ENCODE assay signal across 8 cellular contexts in the genomic region with DNA sequence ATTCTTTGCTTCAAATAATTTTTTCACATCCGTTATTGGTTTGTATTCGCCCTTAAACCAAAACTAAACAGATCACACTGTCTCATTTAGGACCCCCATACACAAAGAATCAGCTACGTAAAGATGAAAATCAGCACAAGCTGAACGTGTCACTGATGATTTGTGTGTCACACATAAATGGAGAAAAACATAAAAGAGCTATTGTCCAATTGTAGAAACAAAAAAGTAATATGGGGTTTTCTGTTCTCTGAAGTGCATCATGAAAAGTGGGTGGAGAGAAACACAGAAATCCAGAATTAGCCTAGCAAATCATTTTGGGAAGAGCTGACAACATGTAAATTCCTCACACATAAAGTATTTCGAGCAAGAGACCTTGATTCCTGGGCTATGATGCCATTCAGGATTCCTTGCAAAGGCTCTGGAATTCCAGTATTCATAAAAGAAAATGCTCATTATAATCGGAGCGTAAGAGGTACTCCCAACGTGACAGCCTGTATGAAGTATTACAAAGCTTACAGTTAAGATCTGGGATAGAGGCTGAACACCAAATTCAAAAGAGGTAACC. TPM values are rescaled to one million over a fixed set of nuclear protein-coding genes. Genes with fewer than 3 reads are reported as not detected.
DNase-seq lines count a peak whose midpoint lies in the region; ATAC-seq lines count a peak whose summit lies in the region.

No MANE protein-coding gene starts in this region.

- H3K4me3 Mint-ChIP-seq in T-helper 2 cell treated with Interferon-gamma antibody and Interleukin-4, amounts not matched to agents 5 μg/mL and 100 μg/mL, for 36 hours = peak overlapping the region; percentile 99
- H3K4me3 Mint-ChIP-seq in immature natural killer cell = peak overlapping the region; percentile 92 to 96 (median 95)

- H3K4me1 ChIP-seq in adipocyte (ENCODE audit: control insufficient read depth, insufficient read depth, low read length) = peaks cover 69% of the 10 kb centered on the region

- peak overlapping the region; percentile 78 for H3K27ac ChIP-seq in temporal lobe (ENCODE audit: low read depth, low read length)

- peaks cover 38% of the 10 kb centered on the region for H3K36me3 Mint-ChIP-seq in T-helper 2 cell treated with Interferon-gamma antibody and Interleukin-4, amounts not matched to agents 5 μg/mL and 100 μg/mL, for 36 hours (ENCODE audit: low read depth)
- no peaks in the 10 kb centered on the region for H3K36me3 Mint-ChIP-seq in immature natural killer cell

- H3K27me3 Mint-ChIP-seq in T-helper 2 cell treated with Interferon-gamma antibody and Interleukin-4, amounts not matched to agents 5 μg/mL and 100 μg/mL, for 36 hours (ENCODE audit: low read depth) = no peaks in the 10 kb centered on the region
- peaks cover 7 to 21% (median 15%) of the 10 kb centered on the region in 3 donors for H3K27me3 Mint-ChIP-seq in immature natural killer cell (ENCODE audit: low read depth in 3 of 3)

- peaks cover 38% of the 10 kb centered on the region for H3K36me3 ChIP-seq in adipocyte (ENCODE audit: control insufficient read depth, insufficient read depth, low read length, severe bottlenecking)

- H3K4me3 ChIP-seq in adipocyte (ENCODE audit: low read length) = peak overlapping the region; percentile 97

- H3K4me1 Mint-ChIP-seq in T-helper 2 cell treated with Interferon-gamma antibody and Interleukin-4, amounts not matched to agents 5 μg/mL and 100 μg/mL, for 36 hours (ENCODE audit: low read depth) = peaks cover 61% of the 10 kb centered on the region
- H3K4me1 Mint-ChIP-seq in immature natural killer cell = peaks cover 47 to 63% of the 10 kb centered on the region in 2 donors

- no peaks in the 10 kb centered on the region for H3K9me3 Mint-ChIP-seq in T-helper 2 cell treated with Interferon-gamma antibody and Interleukin-4, amounts not matched to agents 5 μg/mL and 100 μg/mL, for 36 hours
- no peaks in the 10 kb centered on the region for H3K9me3 Mint-ChIP-seq in immature natural killer cell

- no peaks in the 10 kb centered on the region for H3K9me3 ChIP-seq in adipocyte (ENCODE audit: control insufficient read depth, low read length)

- no peaks in the 10 kb centered on the region for H3K27me3 ChIP-seq in adipocyte (replicated peaks; ENCODE audit: control insufficient read depth, insufficient read depth, low read length)

- peak overlapping the region; percentile 99 for H3K9ac ChIP-seq in adipocyte (ENCODE audit: low read length)

- no peak for ATAC-seq in HG03039 (IDR thresholded peaks at IDR 0.05; ENCODE audit: unreplicated experiment)

- H3K27ac Mint-ChIP-seq in T-helper 2 cell treated with Interferon-gamma antibody and Interleukin-4, amounts not matched to agents 5 μg/mL and 100 μg/mL, for 36 hours = peak overlapping the region; percentile 100
- peak overlapping the region; percentile 97 to 99 (median 98) for H3K27ac Mint-ChIP-seq in immature natural killer cell

- DNase-seq in T-helper 2 cell treated with Interferon-gamma antibody and Interleukin-4, amounts not matched to agents 5 μg/mL and 100 μg/mL, for 36 hours (ENCODE audit: low spot score) = no peak
- no peak for DNase-seq in T-helper 2 cell
- peak; percentile 81 for DNase-seq in adipocyte (ENCODE audit: low read depth)
- no peak for DNase-seq in immature natural killer cell
- no peak for DNase-seq in RPMI8226
- DNase-seq in iPS-NIHi7 (ENCODE audit: extremely low spot score) = no peak

RNA-seq across cellular contexts. Expression of gene DCUN1D3, which starts 1.1 kb away (rescaled TPM):
- 1 to 10 TPM in 1 of 3 donors, under 1 TPM in 2; 0.06 to 1.5 (median 0.74) TPM for polyA plus RNA-seq in immature natural killer cell
- 9.3 TPM for total RNA-seq in temporal lobe

RNA-seq across cellular contexts. Expression of gene LYRM1, which starts 1.6 kb away (rescaled TPM):
- polyA plus RNA-seq in immature natural killer cell = 10 to 100 TPM; 23.8 to 37.1 (median 36.4) TPM
- 35.4 TPM for total RNA-seq in temporal lobe
